ENCODE assay signal across 20 cellular contexts in the genomic region with DNA sequence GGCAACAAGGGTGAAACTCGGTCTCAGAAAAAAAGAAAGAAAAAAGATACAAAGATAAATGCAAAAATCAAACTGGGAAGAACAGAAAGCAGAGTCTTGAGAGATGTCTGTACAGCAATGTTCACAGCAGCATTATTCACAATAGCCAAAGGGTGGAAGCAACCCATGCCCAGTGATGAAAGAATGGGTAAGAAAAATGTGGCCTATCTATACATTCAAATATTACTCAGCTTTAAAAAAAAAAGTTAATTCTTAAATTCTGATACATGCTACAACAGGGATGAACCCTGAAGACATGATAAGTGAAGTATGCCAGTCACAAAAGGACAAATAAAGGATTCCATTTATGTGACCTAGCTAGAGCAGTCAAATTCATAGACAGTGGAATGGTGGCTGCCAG.
"Had no signal": no experiment of that assay in that cellular context is flagged by ENCODE, and none has a peak within 500 bp of the region (broad histone marks: within the 10 kb centered on the region; RNA-seq: fewer than 3 reads in every experiment).

No MANE protein-coding gene starts in this region.

- H3K27ac ChIP-seq: left ventricle myocardium inferior, lower lobe of right lung, spleen, tibial nerve, upper lobe of right lung, vagina had no signal

- H3K36me3 Mint-ChIP-seq: immature natural killer cell had no signal

- ATAC-seq: left cardiac atrium, lower lobe of right lung, sciatic nerve, upper lobe of right lung had no signal

- H3K36me3 ChIP-seq: vagina had no signal

- H3K9me3 ChIP-seq: left ventricle myocardium inferior, lower lobe of right lung, spleen, tibial nerve, upper lobe of right lung, vagina had no signal

- FAIRE-seq: colon, kidney had no signal

- H3K27me3 ChIP-seq: spleen, tibial nerve, upper lobe of right lung, vagina had no signal

- DNase-seq: cerebellar nuclear complex; immature natural killer cell; kidney; left cardiac atrium; left ventricle myocardium inferior; lower lobe of right lung; midbrain; posterior cingulate gyrus; spleen; stimulated activated CD4-positive, alpha-beta T cell treated with anti-CD3 and anti-CD28 coated beads, Interleukin-15, amount 100 ng/mL, for 24 hours; stimulated activated CD4-positive, alpha-beta T cell treated with anti-CD3 and anti-CD28 coated beads, Interleukin-1b, Interleukin-23, amount 100 ng/mL, for 48 hours; stimulated activated CD4-positive, alpha-beta T cell treated with anti-CD3 and anti-CD28 coated beads, Interleukin-4, amount 100 ng/mL, for 24 hours; stimulated activated naive CD4-positive, alpha-beta T cell; upper lobe of right lung had no signal

- H3K27me3 Mint-ChIP-seq: dendritic cell treated with granulocyte-macrophage colony-stimulating factor and Interleukin-4, amounts not matched to agents 40 ng/mL and 50 ng/mL, for 4 days; memory B cell had no signal

- H3K9me3 Mint-ChIP-seq: dendritic cell treated with granulocyte-macrophage colony-stimulating factor and Interleukin-4, amounts not matched to agents 40 ng/mL and 50 ng/mL, for 4 days; immature natural killer cell; memory B cell had no signal

- H3K4me3 Mint-ChIP-seq: dendritic cell treated with granulocyte-macrophage colony-stimulating factor and Interleukin-4, amounts not matched to agents 40 ng/mL and 50 ng/mL, for 4 days; immature natural killer cell; memory B cell had no signal

- H3K27ac Mint-ChIP-seq: dendritic cell treated with granulocyte-macrophage colony-stimulating factor and Interleukin-4, amounts not matched to agents 40 ng/mL and 50 ng/mL, for 4 days; immature natural killer cell; memory B cell had no signal

- H3K4me3 ChIP-seq: left ventricle myocardium inferior, lower lobe of right lung, spleen, tibial nerve, upper lobe of right lung, vagina had no signal
